ENCODE assay signal across 1 cellular context in the genomic region with DNA sequence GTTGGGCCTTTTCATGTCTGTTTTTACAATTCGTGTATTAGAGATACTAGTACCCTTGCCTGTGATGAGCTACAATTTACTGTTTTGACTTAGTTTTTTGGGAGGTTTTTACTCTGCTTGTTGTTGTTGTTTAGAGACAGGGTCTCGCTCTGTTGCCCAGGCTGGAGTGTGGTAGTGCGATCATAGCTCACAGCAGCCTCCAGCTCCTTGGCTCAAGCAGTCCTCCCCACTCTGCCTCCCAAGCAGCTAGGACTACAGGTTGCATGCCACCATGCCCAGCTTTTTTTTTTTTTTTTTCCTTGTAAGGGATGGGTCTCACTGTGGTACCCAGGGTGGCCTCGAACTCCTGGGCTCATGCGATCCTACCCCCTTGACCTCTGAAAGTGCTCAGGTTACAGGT.
A peak's percentile ranks its signal among the peaks of the same experiment; 100 is the strongest.
TF ChIP-seq lines count a peak whose summit lies in the region.

No MANE protein-coding gene starts in this region.

TF ChIP-seq in WTC11, 78 proteins besides CTCF, POLR2A, EP300 and RAD21:
- no peak for TF ChIP-seq GRHL2 (CRISPR knock-in tag; IDR thresholded peaks at IDR 0.05; ENCODE audit: insufficient replicate concordance, severe bottlenecking)
- TF ChIP-seq EMX1 (CRISPR knock-in tag; IDR thresholded peaks at IDR 0.05), result no peak
- TF ChIP-seq ZNF121 (CRISPR knock-in tag; IDR thresholded peaks at IDR 0.05), result peak; percentile 91
